ENCODE assay signal across 1 cellular context in the genomic region with DNA sequence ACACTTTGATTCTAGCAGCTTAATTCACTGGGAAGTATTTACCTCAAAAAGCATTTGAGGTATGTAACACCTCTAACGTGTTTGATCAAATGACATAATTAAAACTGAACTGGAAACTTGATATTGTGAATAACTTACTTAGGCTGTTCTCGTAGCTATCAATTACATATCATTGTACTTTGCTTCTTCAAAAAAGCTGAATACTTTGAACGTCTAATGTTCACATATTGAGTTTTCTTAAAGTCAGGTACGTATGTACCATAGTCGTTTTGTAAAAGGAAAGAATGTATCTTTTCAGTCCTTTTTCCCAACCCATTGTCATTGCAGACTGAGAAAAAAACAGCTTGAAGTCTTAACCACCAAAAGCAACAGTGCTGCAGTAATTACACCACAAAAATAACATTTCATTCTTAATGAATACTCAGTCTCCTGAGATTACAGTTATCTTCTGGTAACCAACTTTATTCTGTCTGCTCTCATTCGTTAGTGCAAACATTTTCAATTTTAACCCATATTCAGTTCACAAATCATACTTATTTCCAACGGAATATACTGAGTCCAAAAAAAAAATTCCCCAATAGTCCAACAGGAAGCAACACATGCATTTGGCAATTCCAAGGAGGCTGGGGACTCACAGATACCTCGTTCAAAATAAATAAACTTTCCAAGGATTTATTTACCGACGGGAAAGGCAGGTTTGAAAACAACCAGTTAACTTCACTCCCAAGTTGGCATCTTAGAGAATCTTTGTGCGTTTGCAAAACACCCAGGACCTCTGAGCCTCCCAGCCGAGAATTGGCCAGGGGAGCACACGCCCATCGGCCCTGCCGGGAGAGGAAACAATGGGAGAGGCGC.
TF ChIP-seq lines count a peak whose summit lies in the region.

No MANE protein-coding gene starts in this region.

TF ChIP-seq in HEK293, 187 proteins besides CTCF, POLR2A, EP300 and RAD21 (continued from another document):
- TF ChIP-seq ZNF146 (tag by site-specific recombination; IDR thresholded peaks at IDR 0.05) (no peak), ZNF341 (tag by site-specific recombination; IDR thresholded peaks at IDR 0.05; ENCODE audit: low read depth) (no peak; the same call in 1 of the 2 replicates), SP7 (tag by site-specific recombination; IDR thresholded peaks at IDR 0.05) (peak; percentile 71), SCRT1 (tag by site-specific recombination; IDR thresholded peaks at IDR 0.05; ENCODE audit: borderline replicate concordance) (0 out of 2 replicates have a peak, but pooled peaks have one; percentile 37), FEZF1 (tag by site-specific recombination; IDR thresholded peaks at IDR 0.05) (peak; percentile 28; the same call in 1 of the 2 replicates), GLI2 (tag by site-specific recombination; IDR thresholded peaks at IDR 0.05; ENCODE audit: borderline replicate concordance, low read depth) (no peak)
- TF ChIP-seq, protein P1, sequence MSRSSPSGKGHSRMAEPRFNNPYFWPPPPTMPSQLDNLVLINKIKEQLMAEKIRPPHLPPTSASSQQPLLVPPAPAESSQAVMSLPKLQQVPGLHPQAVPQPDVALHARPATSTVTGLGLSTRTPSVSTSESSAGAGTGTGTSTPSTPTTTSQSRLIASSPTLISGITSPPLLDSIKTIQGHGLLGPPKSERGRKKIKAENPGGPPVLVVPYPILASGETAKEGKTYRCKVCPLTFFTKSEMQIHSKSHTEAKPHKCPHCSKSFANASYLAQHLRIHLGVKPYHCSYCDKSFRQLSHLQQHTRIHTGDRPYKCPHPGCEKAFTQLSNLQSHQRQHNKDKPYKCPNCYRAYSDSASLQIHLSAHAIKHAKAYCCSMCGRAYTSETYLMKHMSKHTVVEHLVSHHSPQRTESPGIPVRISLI (tag by site-specific recombination; IDR thresholded peaks at IDR 0.05), result peak; percentile 80
